ENCODE assay signal across 22 cellular contexts in the genomic region with DNA sequence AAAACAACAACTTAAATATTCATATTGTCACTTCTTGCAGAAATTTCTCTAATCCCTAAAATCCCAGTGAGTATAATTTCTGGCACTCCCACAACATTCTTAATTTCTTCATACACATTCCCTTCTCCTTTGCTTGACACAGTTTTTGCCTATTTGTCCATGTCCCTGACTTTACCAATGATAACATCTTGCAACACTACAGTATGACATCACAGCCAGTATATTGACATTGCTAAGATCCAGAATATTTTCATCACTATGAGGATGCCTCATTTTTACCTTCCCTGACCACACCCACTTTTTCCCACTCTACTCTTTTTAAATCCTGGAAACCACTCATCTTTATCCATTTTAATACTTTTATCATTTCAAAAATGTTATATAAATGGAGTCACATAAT.
DNase-seq lines count a peak whose midpoint lies in the region; ATAC-seq, FAIRE-seq and TF ChIP-seq lines count a peak whose summit lies in the region.
"Had no signal": no experiment of that assay in that cellular context is flagged by ENCODE, and none has a peak within 500 bp of the region (broad histone marks: within the 10 kb centered on the region; RNA-seq: fewer than 3 reads in every experiment).

No MANE protein-coding gene starts in this region.

- no peaks in the 10 kb centered on the region for H4K20me1 ChIP-seq in HepG2 (ENCODE audit: insufficient read depth, low read length)
- H4K20me1 ChIP-seq: BLaER1 treated with 17β-estradiol and CSF1 and Interleukin-3, amounts not matched to agents 10 nM and 100 nM had no signal

- no peak overlapping the region for H2BK120ac ChIP-seq in trophoblast cell (ENCODE audit: insufficient read depth, low read length, poor library complexity)

- H3K9me3 Mint-ChIP-seq in activated T-helper 17 cell treated with anti-CD3 and anti-CD28 coated beads, Interleukin-2, amount 50 U/mL, for 72 hours, result peaks cover 10% of the 10 kb centered on the region

- TF ChIP-seq CTCF in HepG2 (CRISPR knock-in tag; IDR thresholded peaks at IDR 0.05), result no peak
- TF ChIP-seq CTCF in right lobe of liver (IDR thresholded peaks at IDR 0.05), result no peak

- no peak for TF ChIP-seq RAD21 in HepG2 (CRISPR knock-in tag; IDR thresholded peaks at IDR 0.05)

- CTCF ChIA-PET in HepG2 (lab: Yijun Ruan, JAX; ENCODE audit: low intra/inter-chr PET ratio, low total read pairs), result no interaction called here

- intact Hi-C loops in HepG2 (cut with micrococcal nuclease; ENCODE audit: unreplicated experiment), result no loop called here
- intact Hi-C loops in right lobe of liver (cut with DNase I), result no loop called here

- no peak overlapping the region for H3K4ac ChIP-seq in trophoblast cell (ENCODE audit: low read depth, low read length)

- H3K36me3 ChIP-seq in HepG2 (replicated peaks in 1 of 2; ENCODE audit: control insufficient read depth in 1 of 2, insufficient read depth in 2 of 2, low read length in 2 of 2) (no peaks in the 10 kb centered on the region), right lobe of liver (no peaks in the 10 kb centered on the region), trophoblast cell (ENCODE audit: control insufficient read depth in 1 of 2, insufficient read depth in 2 of 2, low read length in 2 of 2) (no peaks in the 10 kb centered on the region)
- H3K36me3 ChIP-seq: BLaER1 treated with 17β-estradiol and CSF1 and Interleukin-3, amounts not matched to agents 10 nM and 100 nM had no signal

- H3K4me3 Mint-ChIP-seq in activated T-helper 17 cell treated with anti-CD3 and anti-CD28 coated beads, Interleukin-2, amount 50 U/mL, for 72 hours, result no peak overlapping the region
- H3K4me3 Mint-ChIP-seq: B cell; CD4-positive, alpha-beta T cell; CD8-positive, alpha-beta T cell had no signal

- no peak for FAIRE-seq in HepG2 (lab: Jason Lieb, UNC)
- FAIRE-seq: A549, D721Med, GM12878, GM12892, GM18507 had no signal

- H4K8ac ChIP-seq in trophoblast cell (ENCODE audit: low read depth, low read length), result no peak overlapping the region

- H3K4me3 ChIP-seq in HepG2 (replicated peaks in 1 of 3; ENCODE audit: insufficient read depth in 1 of 3, low read depth in 2 of 3, low read length in 3 of 3) (no peak overlapping the region), right lobe of liver (no peak overlapping the region), trophoblast cell (ENCODE audit: low read depth, low read length) (no peak overlapping the region)
- H3K4me3 ChIP-seq: A549; BLaER1 treated with 17β-estradiol and CSF1 and Interleukin-3, amounts not matched to agents 10 nM and 100 nM; GM12878 had no signal

- no TSS peak for BruUV-seq in HepG2 (replicated peaks; lab: Mats Ljungman, UMichigan)

- H3K27ac Mint-ChIP-seq in activated T-helper 17 cell treated with anti-CD3 and anti-CD28 coated beads, Interleukin-2, amount 50 U/mL, for 72 hours, result no peak overlapping the region
- H3K27ac Mint-ChIP-seq: B cell; CD4-positive, alpha-beta T cell; CD8-positive, alpha-beta T cell had no signal

- H3K9me3 ChIP-seq in HepG2 (ENCODE audit: low read length), result peaks cover 6% of the 10 kb centered on the region
- no peaks in the 10 kb centered on the region for H3K9me3 ChIP-seq in right lobe of liver
- no peaks in the 10 kb centered on the region for H3K9me3 ChIP-seq in trophoblast cell (ENCODE audit: insufficient read depth, low read depth, low read length)
- H3K9me3 ChIP-seq: A549, Caco-2 had no signal

- TF ChIP-seq EP300 in HepG2 (IDR thresholded peaks at IDR 0.05; ENCODE audit: low read depth in 2 of 2, low read length in 2 of 2) (no peak), HepG2 (CRISPR knock-in tag; IDR thresholded peaks at IDR 0.05; ENCODE audit: borderline replicate concordance) (no peak)

- peaks cover 3% of the 10 kb centered on the region for H3K4me1 Mint-ChIP-seq in activated T-helper 17 cell treated with anti-CD3 and anti-CD28 coated beads, Interleukin-2, amount 50 U/mL, for 72 hours
- H3K4me1 Mint-ChIP-seq: B cell had no signal

- no peak overlapping the region for H2BK5ac ChIP-seq in trophoblast cell (ENCODE audit: low read depth, low read length, poor library complexity)

- no peak overlapping the region for H3K9ac ChIP-seq in HepG2 (ENCODE audit: insufficient read depth, low read depth, low read length)
- H3K9ac ChIP-seq in trophoblast cell (ENCODE audit: low read length), result no peak overlapping the region
- H3K9ac ChIP-seq: BLaER1 treated with 17β-estradiol and CSF1 and Interleukin-3, amounts not matched to agents 10 nM and 100 nM had no signal

- no peak overlapping the region for H2BK12ac ChIP-seq in trophoblast cell (ENCODE audit: low read length)

- peaks cover 14% of the 10 kb centered on the region for H3K27me3 Mint-ChIP-seq in activated T-helper 17 cell treated with anti-CD3 and anti-CD28 coated beads, Interleukin-2, amount 50 U/mL, for 72 hours

- H3K36me3 Mint-ChIP-seq in activated T-helper 17 cell treated with anti-CD3 and anti-CD28 coated beads, Interleukin-2, amount 50 U/mL, for 72 hours (ENCODE audit: low read depth), result no peaks in the 10 kb centered on the region
- H3K36me3 Mint-ChIP-seq: CD8-positive, alpha-beta T cell had no signal

- H3K27me3 ChIP-seq in HepG2 (ENCODE audit: control insufficient read depth in 1 of 2, insufficient read depth in 2 of 2, low read length in 2 of 2) (no peaks in the 10 kb centered on the region), right lobe of liver (no peaks in the 10 kb centered on the region), trophoblast cell (ENCODE audit: insufficient read depth, low read length) (no peaks in the 10 kb centered on the region)
- H3K27me3 ChIP-seq: BLaER1 treated with 17β-estradiol and CSF1 and Interleukin-3, amounts not matched to agents 10 nM and 100 nM had no signal

- in situ Hi-C loops in HepG2 (cut with HindIII; ENCODE audit: extremely low pct_ligation_motif_present, low pct_unique_long_range_greater_than_20kb), result no loop called here

- no peak for TF ChIP-seq POLR2A in HepG2 (IDR thresholded peaks at IDR 0.05; ENCODE audit: insufficient read depth in 1 of 2, low read depth in 2 of 2, low read length in 2 of 2)
- TF ChIP-seq POLR2A in right lobe of liver (IDR thresholded peaks at IDR 0.05), result no peak

- no peak overlapping the region for H3K18ac ChIP-seq in trophoblast cell (ENCODE audit: low read length)

- ATAC-seq in HepG2 (no peak), right lobe of liver (no peak)
- no peak for ATAC-seq in activated T-helper 17 cell treated with anti-CD3 and anti-CD28 coated beads, Interleukin-2, amount 50 U/mL, for 72 hours (replicated peaks)
- ATAC-seq: A549; CD8-positive, alpha-beta T cell; GM12878 had no signal

- POLR2A ChIA-PET in HepG2 (lab: Yijun Ruan, JAX), result no interaction called here

- no peak overlapping the region for H3K4me2 ChIP-seq in HepG2 (ENCODE audit: low read depth, low read length)
- H3K4me2 ChIP-seq in trophoblast cell (ENCODE audit: low read length), result no peak overlapping the region
- H3K4me2 ChIP-seq: A549; BLaER1 treated with 17β-estradiol and CSF1 and Interleukin-3, amounts not matched to agents 10 nM and 100 nM had no signal

- no peak overlapping the region for H2AFZ ChIP-seq in HepG2 (ENCODE audit: low read length)
- H2AFZ ChIP-seq in trophoblast cell (ENCODE audit: insufficient read depth, low read length, poor library complexity), result no peak overlapping the region

- DNase-seq in HepG2 (ENCODE audit: low spot score), result no peak
- DNase-seq in right lobe of liver, result no peak
- peak; percentile 5 for DNase-seq in amniotic epithelial cell (ENCODE audit: low read depth)
- DNase-seq in trophoblast cell, result peak; percentile 23 to 90
- DNase-seq in activated naive CD4-positive, alpha-beta T cell treated with anti-CD3 and anti-CD28 coated beads, Interleukin-2, amount 50 U/mL, for 16 hours, result no peak
- DNase-seq: AML-193; Caco-2; Calu3; CD4-positive, alpha-beta T cell; CD8-positive, alpha-beta T cell; DMS79 treated with DMSO at 0.1 percent for 48 hours; GDM1 had no signal

- no peaks in the 10 kb centered on the region for H3K4me1 ChIP-seq in HepG2 (ENCODE audit: insufficient read depth, low read length)
- H3K4me1 ChIP-seq in right lobe of liver, result no peaks in the 10 kb centered on the region
- H3K4me1 ChIP-seq in trophoblast cell (ENCODE audit: control insufficient read depth in 1 of 2, insufficient read depth in 2 of 2, low read length in 2 of 2), result no peaks in the 10 kb centered on the region
- H3K4me1 ChIP-seq: A549; BLaER1 treated with 17β-estradiol and CSF1 and Interleukin-3, amounts not matched to agents 10 nM and 100 nM had no signal

- H3K79me2 ChIP-seq in HepG2 (ENCODE audit: insufficient read depth, low read length), result no peaks in the 10 kb centered on the region
- H3K79me2 ChIP-seq in trophoblast cell (ENCODE audit: control insufficient read depth, insufficient read depth, low read length, poor library complexity), result no peaks in the 10 kb centered on the region

- H4K91ac ChIP-seq in trophoblast cell (ENCODE audit: low read depth, low read length), result no peak overlapping the region

- H3K79me1 ChIP-seq in trophoblast cell (ENCODE audit: low read length), result no peaks in the 10 kb centered on the region

- no peak overlapping the region for H3K14ac ChIP-seq in trophoblast cell (ENCODE audit: low read length)

- H3K27ac ChIP-seq in HepG2 (ENCODE audit: extremely low read length, insufficient read depth, low read length), result no peak overlapping the region
- no peak overlapping the region for H3K27ac ChIP-seq in right lobe of liver
- H3K27ac ChIP-seq in trophoblast cell (ENCODE audit: low read depth, low read length), result no peak overlapping the region
- H3K27ac ChIP-seq: 22Rv1; A549; BLaER1 treated with 17β-estradiol and CSF1 and Interleukin-3, amounts not matched to agents 10 nM and 100 nM; C4-2B had no signal

- H4K12ac ChIP-seq in trophoblast cell (ENCODE audit: low read depth, low read length), result no peak overlapping the region

- no peak overlapping the region for H3K23ac ChIP-seq in trophoblast cell (ENCODE audit: low read length)

- no peak overlapping the region for H2AK5ac ChIP-seq in trophoblast cell (ENCODE audit: low read length)

TF ChIP-seq in HepG2, 621 proteins besides CTCF, POLR2A, EP300 and RAD21:
- TF ChIP-seq CREB1 (IDR thresholded peaks at IDR 0.05) (peak; percentile 61), CREB1 (CRISPR knock-in tag; IDR thresholded peaks at IDR 0.05) (no peak), ATF7 (IDR thresholded peaks at IDR 0.05) (peak; percentile 31; the same call in 1 of the 2 replicates), ATF7 (CRISPR knock-in tag; IDR thresholded peaks at IDR 0.05) (no peak), STAG1 (CRISPR knock-in tag; IDR thresholded peaks at IDR 0.05) (no peak)

Comparison
In these comparisons a context has a peak if more than half of its experiments do, and no peak if none do; other contexts are left out.
1. DNase-seq: peak in amniotic epithelial cell (single experiment) and trophoblast cell (2 of 2); none in HepG2 (single experiment), right lobe of liver (0 of 3) and activated naive CD4-positive, alpha-beta T cell treated with anti-CD3 and anti-CD28 coated beads, Interleukin-2, amount 50 U/mL, for 16 hours (single experiment).